In the genomic region with DNA sequence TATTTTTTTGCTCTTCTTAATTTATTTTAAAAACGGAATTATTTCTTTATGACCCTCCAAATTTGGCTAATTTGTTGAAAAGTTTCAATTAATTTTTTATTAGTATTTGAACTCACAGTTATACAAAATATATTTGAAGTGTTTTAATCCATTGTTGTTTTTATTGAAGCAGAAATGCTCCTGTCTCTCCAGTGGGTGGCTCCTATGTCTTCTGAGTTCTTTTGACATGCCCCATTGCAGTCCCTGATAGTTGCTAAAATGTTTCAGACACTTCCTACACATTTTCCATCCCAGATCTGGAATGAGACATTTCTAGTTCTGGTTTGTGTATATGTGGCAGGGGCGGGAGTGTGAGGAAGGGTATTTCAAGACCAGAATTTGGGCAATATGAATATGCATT, we compare ENCODE assay signal across 15 cellular contexts.
DNase-seq lines count a peak whose midpoint lies in the region; ATAC-seq and TF ChIP-seq lines count a peak whose summit lies in the region.
"Had no signal": no experiment of that assay in that cellular context is flagged by ENCODE, and none has a peak within 500 bp of the region (broad histone marks: within the 10 kb centered on the region; RNA-seq: fewer than 3 reads in every experiment).

No MANE protein-coding gene starts in this region.

- no peaks in the 10 kb centered on the region for H4K20me1 ChIP-seq in OCI-LY3 (ENCODE audit: insufficient read depth, low read length)

- no peaks in the 10 kb centered on the region for H3K36me3 ChIP-seq in OCI-LY3 (replicated peaks; ENCODE audit: low read depth, low read length)

- no peak overlapping the region for H3K27ac ChIP-seq in OCI-LY3 (ENCODE audit: low read length)
- H3K27ac ChIP-seq: GM23248 had no signal

- H2AFZ ChIP-seq in OCI-LY3 (ENCODE audit: low read depth, low read length): no peak overlapping the region
- H2AFZ ChIP-seq: GM23248 had no signal

- H3K27me3 ChIP-seq in OCI-LY3 (ENCODE audit: low read depth, low read length): no peaks in the 10 kb centered on the region

- peak; percentile 3 to 21 for DNase-seq in AML-193 (lab: John Stamatoyannopoulos, UW)
- DNase-seq in DMS114 treated with DMSO at 0.1 percent for 48 hours (lab: John Stamatoyannopoulos, UW; ENCODE audit: unreplicated experiment): peak; percentile 2
- peak; percentile 10 for DNase-seq in epithelial cell of proximal tubule (ENCODE audit: low read depth)
- no peak for DNase-seq in natural killer cell
- DNase-seq in Right ventricle myocardium inferior (ENCODE audit: missing footprints): no peak
- DNase-seq in ureter (ENCODE audit: low spot score): no peak
- DNase-seq: activated CD4-positive, alpha-beta T cell treated with anti-CD3 and anti-CD28 coated beads for 48 hours; activated T-cell treated with anti-CD3 and anti-CD28 coated beads, Interleukin-2, amount 50 U/mL, for 1 hour; CD4-positive, alpha-beta T cell; GM23248; mesenchymal stem cell; NCI-H774 had no signal

- H3K4me3 ChIP-seq in OCI-LY3 (ENCODE audit: low read length) (no peak overlapping the region), epithelial cell of proximal tubule (ENCODE audit: low read depth, low read length) (no peak overlapping the region)
- H3K4me3 ChIP-seq: GM23248 had no signal

- no peak overlapping the region for H3K4me2 ChIP-seq in OCI-LY3 (ENCODE audit: low read length)

- H3K4me1 Mint-ChIP-seq in natural killer cell: no peaks in the 10 kb centered on the region

- no peaks in the 10 kb centered on the region for H3K27me3 Mint-ChIP-seq in natural killer cell (ENCODE audit: low read depth in 2 of 2)
- H3K27me3 Mint-ChIP-seq: CD4-positive, alpha-beta T cell had no signal

- peaks cover 8 to 23% of the 10 kb centered on the region in 2 donors for H3K9me3 Mint-ChIP-seq in natural killer cell

- no peaks in the 10 kb centered on the region for H3K4me1 ChIP-seq in OCI-LY3 (ENCODE audit: low read length)

- no peak for ATAC-seq in natural killer cell
- no peak for ATAC-seq in Right ventricle myocardium inferior
- no peak for ATAC-seq in HG02610 (IDR thresholded peaks at IDR 0.05; ENCODE audit: unreplicated experiment)
- ATAC-seq: esophagus mucosa had no signal

- H3K9me3 ChIP-seq in OCI-LY3 (ENCODE audit: insufficient read depth, low read length): no peaks in the 10 kb centered on the region

- no peak overlapping the region for H3K27ac Mint-ChIP-seq in natural killer cell
- H3K27ac Mint-ChIP-seq: CD4-positive, alpha-beta T cell had no signal

- no peak overlapping the region for H3K4me3 Mint-ChIP-seq in natural killer cell
- H3K4me3 Mint-ChIP-seq: CD4-positive, alpha-beta T cell had no signal

- no peaks in the 10 kb centered on the region for H3K36me3 Mint-ChIP-seq in natural killer cell

- TF ChIP-seq CTCF in OCI-LY3 (IDR thresholded peaks at IDR 0.05; ENCODE audit: low read depth, low read length) (peak; percentile 49), epithelial cell of proximal tubule (conservative IDR thresholded peaks at IDR 0.05; ENCODE audit: low read depth, low read length) (peak; percentile 60), natural killer cell (IDR thresholded peaks at IDR 0.05) (no peak)

- intact Hi-C loops in natural killer cell (cut with micrococcal nuclease) (no loop called here), Right ventricle myocardium inferior (cut with DNase I) (no loop called here)

- no peaks in the 10 kb centered on the region for H3K79me2 ChIP-seq in OCI-LY3 (ENCODE audit: low read length)

- no peak overlapping the region for H3K9ac ChIP-seq in OCI-LY3 (ENCODE audit: low read length)
- H3K9ac ChIP-seq: GM23248 had no signal

Comparison
In these comparisons a context has a peak if more than half of its experiments do, and no peak if none do; other contexts are left out.
1. DNase-seq: peak in AML-193 (2 of 2), DMS114 treated with DMSO at 0.1 percent for 48 hours (single experiment) and epithelial cell of proximal tubule (single experiment); none in natural killer cell (single experiment), Right ventricle myocardium inferior (single experiment) and ureter (single experiment).